ENCODE assay signal across 20 cellular contexts in genomic region chr9:109791747-109792146, GRCh38. TPM values are rescaled to one million over a fixed set of nuclear protein-coding genes. Genes with fewer than 3 reads are reported as not detected.
"Had no signal": no experiment of that assay in that cellular context is flagged by ENCODE, and none has a peak within 500 bp of the region (broad histone marks: within the 10 kb centered on the region; RNA-seq: fewer than 3 reads in every experiment).

No MANE protein-coding gene starts in this region.

- H3K4me1 ChIP-seq: pancreas, stomach had no signal

- H3K36me3 ChIP-seq: heart left ventricle, lower lobe of right lung, neutrophil, pancreas, right atrium auricular region, stomach, upper lobe of left lung had no signal

- H3K9me3 ChIP-seq: heart left ventricle, lower lobe of right lung, neutrophil, pancreas, psoas muscle, right atrium auricular region, stomach, upper lobe of left lung had no signal

- H3K27ac ChIP-seq: heart left ventricle, lower lobe of right lung, neutrophil, pancreas, psoas muscle, stomach had no signal

- H3K4me3 ChIP-seq: heart left ventricle, lower lobe of right lung, pancreas, psoas muscle, right atrium auricular region, stomach, upper lobe of left lung had no signal

- DNase-seq: activated CD8-positive, alpha-beta memory T cell treated with anti-CD3 and anti-CD28 coated beads for 24 hours; activated CD8-positive, alpha-beta memory T cell treated with anti-CD3 and anti-CD28 coated beads, Interleukin-2, amount 50 U/mL, for 48 hours; activated naive CD4-positive, alpha-beta T cell; activated naive CD8-positive, alpha-beta T cell treated with anti-CD3 and anti-CD28 coated beads for 36 hours; activated T-cell treated with anti-CD3 and anti-CD28 coated beads, Interleukin-2, amount 50 U/mL, for 4 hours; amniotic stem cell; effector CD4-positive, alpha-beta T cell; heart left ventricle; left cardiac atrium; lower lobe of right lung; naive thymus-derived CD8-positive, alpha-beta T cell; pancreas; psoas muscle; stimulated activated CD4-positive, alpha-beta T cell treated with anti-CD3 and anti-CD28 coated beads, Interleukin-12 subunit alpha, Interleukin-12 subunit beta, amount 100 ng/mL, for 4 hours; stomach; T-helper 9 cell; upper lobe of left lung had no signal

- ATAC-seq: activated T-cell treated with anti-CD3 and anti-CD28 coated beads, Interleukin-2, amount 50 U/mL, for 4 hours; heart left ventricle; left cardiac atrium; lower lobe of right lung; naive thymus-derived CD8-positive, alpha-beta T cell; pancreas; psoas muscle; stimulated activated effector memory CD8-positive, alpha-beta T cell treated with anti-CD3 and anti-CD28 coated beads, Interleukin-12 subunit alpha, Interleukin-12 subunit beta, amount 100 ng/mL, for 72 hours had no signal

- H3K27me3 ChIP-seq: heart left ventricle, pancreas, right atrium auricular region, stomach, upper lobe of left lung had no signal

RNA-seq across cellular contexts. Expression of gene PALM2AKAP2, which starts 11.7 kb away (rescaled TPM):
- total RNA-seq: activated naive CD8-positive, alpha-beta T cell treated with anti-CD3 and anti-CD28 coated beads for 36 hours; naive thymus-derived CD8-positive, alpha-beta T cell had no signal
- polyA plus RNA-seq: naive thymus-derived CD8-positive, alpha-beta T cell had no signal
